Comparison of ENCODE assay signal across 8 cellular contexts in the genomic region with DNA sequence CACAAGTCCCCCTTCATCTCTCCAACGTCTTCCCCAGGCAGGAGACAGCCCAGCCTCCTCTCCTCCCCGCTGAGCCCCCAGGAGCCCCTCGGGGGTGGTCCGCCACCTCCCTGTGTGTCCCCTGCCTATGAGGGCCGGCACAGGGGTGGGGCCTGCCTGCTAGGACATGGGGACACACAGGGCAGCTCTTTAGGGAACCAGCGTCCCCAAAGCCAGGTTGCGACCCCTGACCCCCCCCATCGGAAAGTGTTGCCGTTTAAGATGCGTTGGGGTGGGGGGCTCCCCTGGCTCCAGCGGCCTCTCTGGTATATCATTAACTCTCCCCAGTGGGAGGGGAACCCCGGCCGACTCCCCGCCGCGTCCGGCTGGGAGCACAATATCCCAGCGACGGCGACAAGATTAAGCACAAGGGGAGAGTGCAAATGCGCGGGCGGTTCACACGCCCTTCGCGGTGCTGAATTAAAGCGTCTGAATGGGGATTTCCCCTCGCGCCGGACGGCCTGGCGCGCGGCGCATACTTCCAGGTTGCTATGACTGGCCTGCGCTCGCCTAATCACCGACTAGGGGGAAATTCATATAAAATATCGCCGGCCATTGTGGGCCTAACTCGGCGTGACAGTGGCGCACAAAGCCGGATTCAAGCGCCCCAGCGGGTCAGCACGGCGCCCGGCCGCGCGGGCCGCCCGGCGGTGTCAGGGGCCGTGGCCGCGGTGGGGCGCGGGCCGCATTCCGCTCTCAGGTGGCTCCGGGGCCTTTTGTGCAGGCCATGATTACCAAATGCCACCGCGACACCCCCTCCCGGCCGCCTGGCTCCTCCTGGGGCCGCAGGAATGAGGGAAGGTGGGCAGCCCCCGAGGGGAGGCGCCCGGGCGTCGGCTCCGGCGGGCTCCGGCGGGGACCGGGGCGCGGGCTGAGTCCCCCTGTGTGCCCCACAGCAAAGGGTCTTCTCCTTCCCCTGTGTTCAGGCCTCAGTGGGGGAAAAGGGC. TPM values are rescaled to one million over a fixed set of nuclear protein-coding genes. Genes with fewer than 3 reads are reported as not detected.
DNase-seq lines count a peak whose midpoint lies in the region; ATAC-seq and TF ChIP-seq lines count a peak whose summit lies in the region.

No MANE protein-coding gene starts in this region.

- H3K9me3 ChIP-seq in thyroid gland (no peaks in the 10 kb centered on the region), colonic mucosa (no peaks in the 10 kb centered on the region)

- ATAC-seq in HG03460 (IDR thresholded peaks at IDR 0.05; ENCODE audit: unreplicated experiment) = peak; percentile 73

- peaks cover 19% of the 10 kb centered on the region for H3K9me3 Mint-ChIP-seq in MCF 10A (ENCODE audit: unreplicated experiment)
- H3K9me3 Mint-ChIP-seq in mesothelial cell of epicardium = peaks cover 13% of the 10 kb centered on the region

- intact Hi-C loops in MCF 10A (cut with micrococcal nuclease) = no loop called here
- intact Hi-C loops in thyroid gland (cut with DNase I) = no loop called here
- intact Hi-C loops in colonic mucosa (cut with DNase I) = no loop called here

- no TSS peak for BruUV-seq in MCF 10A (replicated peaks; lab: Mats Ljungman, UMichigan)

- CTCF ChIA-PET in MCF 10A (lab: Yijun Ruan, JAX) = no interaction called here

- TF ChIP-seq POLR2A in thyroid gland (IDR thresholded peaks at IDR 0.05) = no peak

- no peak for TF ChIP-seq CTCF in MCF 10A (IDR thresholded peaks at IDR 0.05; ENCODE audit: unreplicated experiment)
- no peak for TF ChIP-seq CTCF in mesothelial cell of epicardium (IDR thresholded peaks at IDR 0.05; ENCODE audit: unreplicated experiment)
- no peak for TF ChIP-seq CTCF in thyroid gland (IDR thresholded peaks at IDR 0.05)
- TF ChIP-seq CTCF in colonic mucosa (IDR thresholded peaks at IDR 0.05) = no peak

- no peaks in the 10 kb centered on the region for H3K27me3 ChIP-seq in thyroid gland
- H3K27me3 ChIP-seq in colonic mucosa = peaks cover 24% of the 10 kb centered on the region

- H3K4me1 ChIP-seq in thyroid gland (peaks cover 0 to 6% of the 10 kb centered on the region in 2 donors), colonic mucosa (no peaks in the 10 kb centered on the region)

- H3K9ac ChIP-seq in colonic mucosa (ENCODE audit: low read depth in 2 of 2, low read length in 2 of 2) = peak overlapping the region in 1 of 2 donors; percentile 12

- H3K4me1 Mint-ChIP-seq in MCF 10A (ENCODE audit: insufficient read depth, unreplicated experiment) (no peaks in the 10 kb centered on the region), mesothelial cell of epicardium (peaks cover 2% of the 10 kb centered on the region)

- no peak overlapping the region for H3K27ac ChIP-seq in thyroid gland
- no peak overlapping the region for H3K27ac ChIP-seq in colonic mucosa

- H3K4me3 ChIP-seq in thyroid gland (replicated peaks in 1 of 3) (no peak overlapping the region), colonic mucosa (no peak overlapping the region)

- POLR2A ChIA-PET in MCF 10A (lab: Yijun Ruan, JAX) = no interaction called here

- H3K27ac Mint-ChIP-seq in MCF 10A (ENCODE audit: low read depth, unreplicated experiment) = no peak overlapping the region
- H3K27ac Mint-ChIP-seq in mesothelial cell of epicardium = peak overlapping the region; percentile 47

- no peak overlapping the region for H3K4me3 Mint-ChIP-seq in MCF 10A (ENCODE audit: unreplicated experiment)
- peak overlapping the region; percentile 54 for H3K4me3 Mint-ChIP-seq in mesothelial cell of epicardium

- H3K27me3 Mint-ChIP-seq in MCF 10A (ENCODE audit: insufficient read depth, unreplicated experiment) (no peaks in the 10 kb centered on the region), mesothelial cell of epicardium (ENCODE audit: low read depth) (peaks cover 59% of the 10 kb centered on the region)

- H3K36me3 ChIP-seq in thyroid gland = no peaks in the 10 kb centered on the region
- no peaks in the 10 kb centered on the region for H3K36me3 ChIP-seq in colonic mucosa

- peak; percentile 21 for DNase-seq in stimulated activated naive CD4-positive, alpha-beta T cell treated with Interleukin-2 at 50 U/mL for 16 hours (lab: John Stamatoyannopoulos, UW)
- DNase-seq in stimulated activated naive CD4-positive, alpha-beta T cell (lab: John Stamatoyannopoulos, UW) = no peak
- DNase-seq in MCF 10A (ENCODE audit: unreplicated experiment) = peak; percentile 40
- DNase-seq in mesothelial cell of epicardium (ENCODE audit: low spot score in 2 of 2, unreplicated experiment in 2 of 2) = peak in 1 of 2 experiments; percentile 57
- no peak for DNase-seq in thyroid gland
- no peak for DNase-seq in Ammon's horn (ENCODE audit: low spot score)
- DNase-seq in colonic mucosa = no peak

- H3K36me3 Mint-ChIP-seq in MCF 10A (ENCODE audit: insufficient read depth, unreplicated experiment) (no peaks in the 10 kb centered on the region), mesothelial cell of epicardium (no peaks in the 10 kb centered on the region)

- whole genome bisulfite sequencing in thyroid gland, 2 donors = 28 to 29% methylated on average over 32 to 37 of the region's 80 CpGs

RNA-seq across cellular contexts. Expression of a gene that starts 30.9 kb away (rescaled TPM):
- total RNA-seq in MCF 10A (2022) (0.10 TPM in 1 of 2 replicates, not detected in the other), mesothelial cell of epicardium (0.09 to 0.16 TPM in 2 of 3 replicates, not detected in the other), thyroid gland (not detected), colonic mucosa (not detected)

RNA-seq across cellular contexts. Expression of a gene that starts 44.8 kb away (rescaled TPM):
- total RNA-seq in MCF 10A (2022) (870 and 1,140 TPM in 2 replicates), mesothelial cell of epicardium (255 to 277 TPM (median 262 TPM) in 3 replicates), thyroid gland (100 to 1,000 TPM; 378 to 457 (median 410) TPM), colonic mucosa (100 to 1,000 TPM; 522 to 586 TPM)

Comparison
In these comparisons a context has a peak if more than half of its experiments do, and no peak if none do; other contexts are left out.
1. DNase-seq: peak in stimulated activated naive CD4-positive, alpha-beta T cell treated with Interleukin-2 at 50 U/mL for 16 hours (single experiment) and MCF 10A (single experiment); none in stimulated activated naive CD4-positive, alpha-beta T cell (0 of 6), thyroid gland (0 of 2), Ammon's horn (single experiment) and colonic mucosa (single experiment).